Comparison of ENCODE assay signal across 15 cellular contexts in the genomic region with DNA sequence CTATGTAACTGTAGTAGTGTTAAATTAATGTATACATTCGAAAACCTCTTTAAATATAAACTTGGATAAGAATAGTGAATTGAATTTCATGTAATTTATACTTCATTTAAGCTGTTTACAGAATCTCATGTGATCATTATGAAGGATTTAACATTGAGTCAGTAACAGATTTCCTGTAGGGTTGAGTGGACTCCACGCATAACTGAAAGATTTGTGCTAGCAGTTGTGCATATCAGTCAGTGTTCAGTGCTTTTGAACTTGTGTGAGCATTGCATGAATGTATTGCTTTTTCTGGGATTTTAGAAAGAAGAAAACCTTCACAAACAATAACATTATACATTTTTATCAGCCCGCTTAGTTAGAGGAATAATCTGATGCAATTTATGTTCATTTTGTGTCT.
DNase-seq lines count a peak whose midpoint lies in the region; TF ChIP-seq lines count a peak whose summit lies in the region.
"Had no signal": no experiment of that assay in that cellular context is flagged by ENCODE, and none has a peak within 500 bp of the region (broad histone marks: within the 10 kb centered on the region; RNA-seq: fewer than 3 reads in every experiment).

No MANE protein-coding gene starts in this region.

- H3K4me1 ChIP-seq in KMS-11 (ENCODE audit: low read depth, poor library complexity, severe bottlenecking) (peaks cover 21% of the 10 kb centered on the region), SJCRH30 (peaks cover 6% of the 10 kb centered on the region), smooth muscle cell (ENCODE audit: low read depth) (no peaks in the 10 kb centered on the region), hepatocyte (ENCODE audit: insufficient read depth) (no peaks in the 10 kb centered on the region)
- H3K4me1 ChIP-seq: A549 had no signal

- peak overlapping the region; percentile 11; the same call in 1 of the 2 replicates for H3K27ac ChIP-seq in KMS-11
- peak overlapping the region; percentile 30; the same call in 1 of the 2 replicates for H3K27ac ChIP-seq in SJCRH30
- no peak overlapping the region for H3K27ac ChIP-seq in smooth muscle cell (ENCODE audit: low read depth)
- no peak overlapping the region for H3K27ac ChIP-seq in hepatocyte
- H3K27ac ChIP-seq: A549 had no signal

- H3K27me3 Mint-ChIP-seq in nephron progenitor cell (ENCODE audit: low read depth, poor library complexity): no peaks in the 10 kb centered on the region

- H4K20me1 ChIP-seq in KMS-11 (ENCODE audit: insufficient read depth) (no peaks in the 10 kb centered on the region), smooth muscle cell (ENCODE audit: low read depth) (no peaks in the 10 kb centered on the region), hepatocyte (ENCODE audit: insufficient read depth, poor library complexity, severe bottlenecking) (no peaks in the 10 kb centered on the region)

- no peaks in the 10 kb centered on the region for H3K79me2 ChIP-seq in KMS-11 (ENCODE audit: insufficient read depth, low read depth)
- no peaks in the 10 kb centered on the region for H3K79me2 ChIP-seq in smooth muscle cell (ENCODE audit: low read depth)
- H3K79me2 ChIP-seq in hepatocyte: no peaks in the 10 kb centered on the region

- no peaks in the 10 kb centered on the region for H3F3A ChIP-seq in smooth muscle cell (ENCODE audit: low read depth)

- H3K9me3 ChIP-seq in SJCRH30 (replicated peaks) (no peaks in the 10 kb centered on the region), smooth muscle cell (replicated peaks; ENCODE audit: low read depth) (no peaks in the 10 kb centered on the region), hepatocyte (ENCODE audit: low read depth) (no peaks in the 10 kb centered on the region)
- H3K9me3 ChIP-seq: A549 had no signal

- no peaks in the 10 kb centered on the region for H3K27me3 ChIP-seq in KMS-11 (ENCODE audit: insufficient read depth, low read depth)
- H3K27me3 ChIP-seq in SJCRH30: no peaks in the 10 kb centered on the region
- H3K27me3 ChIP-seq in smooth muscle cell (ENCODE audit: low read depth): no peaks in the 10 kb centered on the region
- H3K27me3 ChIP-seq in hepatocyte: no peaks in the 10 kb centered on the region

- no peaks in the 10 kb centered on the region for H3K9me2 ChIP-seq in hepatocyte (replicated peaks; ENCODE audit: insufficient read depth)

- peak overlapping the region; percentile 3 for H3K27ac Mint-ChIP-seq in nephron progenitor cell
- H3K27ac Mint-ChIP-seq: CD14-positive monocyte; CD8-positive, alpha-beta T cell; HFFc6 had no signal

- H3K4me3 Mint-ChIP-seq in nephron progenitor cell: no peak overlapping the region
- H3K4me3 Mint-ChIP-seq: CD14-positive monocyte; CD8-positive, alpha-beta T cell; HFFc6 had no signal

- WGBS in smooth muscle cell (ENCODE audit: low lambda C conversion rate): 81% methylated on average over 3 of the region's 3 CpGs
- WGBS in hepatocyte (ENCODE audit: low lambda C conversion rate, missing lambda C conversion rate): 79% methylated on average over 3 of the region's 3 CpGs

- no peaks in the 10 kb centered on the region for H3K4me1 Mint-ChIP-seq in nephron progenitor cell
- H3K4me1 Mint-ChIP-seq: CD14-positive monocyte had no signal

- H2AFZ ChIP-seq in KMS-11 (ENCODE audit: low read depth) (peak overlapping the region; percentile 34; the same call in 1 of the 2 replicates), smooth muscle cell (ENCODE audit: low read depth) (peak overlapping the region; percentile 8), hepatocyte (no peak overlapping the region)

- H3K9ac ChIP-seq in KMS-11 (no peak overlapping the region), smooth muscle cell (ENCODE audit: low read depth) (no peak overlapping the region)

- H3K4me3 ChIP-seq in KMS-11 (IDR thresholded peaks at IDR 0.05; ENCODE audit: insufficient read depth, low read depth, low read length): no peak overlapping the region
- peak overlapping the region; percentile 36 for H3K4me3 ChIP-seq in SJCRH30
- no peak overlapping the region for H3K4me3 ChIP-seq in smooth muscle cell
- H3K4me3 ChIP-seq in hepatocyte: no peak overlapping the region
- H3K4me3 ChIP-seq: A549 had no signal

- no peaks in the 10 kb centered on the region for H3K36me3 Mint-ChIP-seq in nephron progenitor cell (ENCODE audit: low read depth)
- H3K36me3 Mint-ChIP-seq: CD14-positive monocyte; CD8-positive, alpha-beta T cell had no signal

- no peaks in the 10 kb centered on the region for H3K36me3 ChIP-seq in KMS-11 (ENCODE audit: insufficient read depth)
- H3K36me3 ChIP-seq in SJCRH30: no peaks in the 10 kb centered on the region
- H3K36me3 ChIP-seq in smooth muscle cell (ENCODE audit: low read depth): no peaks in the 10 kb centered on the region
- no peaks in the 10 kb centered on the region for H3K36me3 ChIP-seq in hepatocyte (replicated peaks; ENCODE audit: insufficient read depth, low read depth)

- TF ChIP-seq CTCF in KMS-11 (conservative IDR thresholded peaks at IDR 0.05; ENCODE audit: low read depth, low read length): no peak
- TF ChIP-seq CTCF in nephron progenitor cell (IDR thresholded peaks at IDR 0.05): no peak
- TF ChIP-seq CTCF in smooth muscle cell (IDR thresholded peaks at IDR 0.05; ENCODE audit: borderline replicate concordance, insufficient read depth, poor library complexity, severe bottlenecking): no peak
- TF ChIP-seq CTCF in hepatocyte (IDR thresholded peaks at IDR 0.05; ENCODE audit: poor library complexity): no peak

- no peaks in the 10 kb centered on the region for H3K9me3 Mint-ChIP-seq in nephron progenitor cell

- H3K4me2 ChIP-seq in KMS-11: peak overlapping the region; percentile 78
- H3K4me2 ChIP-seq in smooth muscle cell: no peak overlapping the region
- H3K4me2 ChIP-seq in hepatocyte: no peak overlapping the region
- H3K4me2 ChIP-seq: A549 had no signal

- peak; percentile 20 to 63 for DNase-seq in SJCRH30
- DNase-seq in nephron progenitor cell: no peak
- DNase-seq in smooth muscle cell (lab: John Stamatoyannopoulos, UW; ENCODE audit: unreplicated experiment): no peak
- no peak for DNase-seq in central memory CD4-positive, alpha-beta T cell
- DNase-seq in hepatocyte (ENCODE audit: low spot score): no peak
- no peak for DNase-seq in activated effector memory CD4-positive, alpha-beta T cell treated with Interleukin-2 at 50 U/mL for 16 hours
- DNase-seq: CD8-positive, alpha-beta T cell; COR-L47; DND-41; GDM1; HCEC 1CT; HFFc6 had no signal

Comparison
In these comparisons a context has a peak if more than half of its experiments do, and no peak if none do; other contexts are left out.
1. H3K27ac ChIP-seq: peak in KMS-11 (single experiment) and SJCRH30 (single experiment); none in smooth muscle cell (single experiment) and hepatocyte (single experiment).
2. DNase-seq: peak in SJCRH30 (2 of 2); none in nephron progenitor cell (single experiment), smooth muscle cell (single experiment), central memory CD4-positive, alpha-beta T cell (single experiment), hepatocyte (single experiment) and activated effector memory CD4-positive, alpha-beta T cell treated with Interleukin-2 at 50 U/mL for 16 hours (single experiment).